1 cellular context compared by ENCODE assay signal in the genomic region with DNA sequence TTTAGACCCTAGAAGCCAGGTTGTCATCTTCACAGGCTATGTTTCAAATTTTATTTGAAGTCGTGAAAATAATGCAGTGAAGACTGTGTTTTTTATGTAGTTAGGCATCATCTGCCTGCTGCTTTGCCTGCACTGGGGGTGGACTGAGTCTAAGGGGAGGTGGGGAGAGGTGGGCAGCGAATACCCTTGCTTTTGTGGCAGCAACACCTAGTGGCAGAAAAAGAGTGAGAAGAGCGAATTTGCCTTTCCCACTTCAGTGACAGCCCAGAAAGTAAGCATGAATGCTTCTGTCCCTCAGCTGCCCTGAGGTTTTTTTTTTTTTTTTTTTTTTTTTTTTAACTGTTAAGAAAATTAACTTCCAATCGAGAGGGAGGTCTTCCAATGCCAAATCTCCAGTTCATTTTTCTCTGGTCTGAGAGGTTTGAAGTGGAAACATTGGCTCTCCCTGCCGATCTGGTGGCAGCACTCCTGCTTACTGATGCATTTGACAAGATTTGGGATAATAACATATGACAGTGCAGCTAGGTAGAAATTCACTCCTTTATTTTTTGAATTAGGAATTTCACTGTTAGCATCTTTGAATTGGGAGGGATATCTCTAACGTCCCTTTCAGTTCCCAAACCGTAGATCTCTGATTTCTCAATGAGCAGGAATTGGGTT.
TF ChIP-seq lines count a peak whose summit lies in the region.

No MANE protein-coding gene starts in this region.

TF ChIP-seq in GM23338, 12 proteins besides CTCF, POLR2A, EP300 and RAD21 (continued from another document):
- TF ChIP-seq, protein P1, sequence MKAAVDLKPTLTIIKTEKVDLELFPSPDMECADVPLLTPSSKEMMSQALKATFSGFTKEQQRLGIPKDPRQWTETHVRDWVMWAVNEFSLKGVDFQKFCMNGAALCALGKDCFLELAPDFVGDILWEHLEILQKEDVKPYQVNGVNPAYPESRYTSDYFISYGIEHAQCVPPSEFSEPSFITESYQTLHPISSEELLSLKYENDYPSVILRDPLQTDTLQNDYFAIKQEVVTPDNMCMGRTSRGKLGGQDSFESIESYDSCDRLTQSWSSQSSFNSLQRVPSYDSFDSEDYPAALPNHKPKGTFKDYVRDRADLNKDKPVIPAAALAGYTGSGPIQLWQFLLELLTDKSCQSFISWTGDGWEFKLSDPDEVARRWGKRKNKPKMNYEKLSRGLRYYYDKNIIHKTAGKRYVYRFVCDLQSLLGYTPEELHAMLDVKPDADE (IDR thresholded peaks at IDR 0.05), result no peak
- no peak for TF ChIP-seq ZNF331 (CRISPR knock-in tag; IDR thresholded peaks at IDR 0.05; ENCODE audit: low read depth)
- TF ChIP-seq, protein P2, sequence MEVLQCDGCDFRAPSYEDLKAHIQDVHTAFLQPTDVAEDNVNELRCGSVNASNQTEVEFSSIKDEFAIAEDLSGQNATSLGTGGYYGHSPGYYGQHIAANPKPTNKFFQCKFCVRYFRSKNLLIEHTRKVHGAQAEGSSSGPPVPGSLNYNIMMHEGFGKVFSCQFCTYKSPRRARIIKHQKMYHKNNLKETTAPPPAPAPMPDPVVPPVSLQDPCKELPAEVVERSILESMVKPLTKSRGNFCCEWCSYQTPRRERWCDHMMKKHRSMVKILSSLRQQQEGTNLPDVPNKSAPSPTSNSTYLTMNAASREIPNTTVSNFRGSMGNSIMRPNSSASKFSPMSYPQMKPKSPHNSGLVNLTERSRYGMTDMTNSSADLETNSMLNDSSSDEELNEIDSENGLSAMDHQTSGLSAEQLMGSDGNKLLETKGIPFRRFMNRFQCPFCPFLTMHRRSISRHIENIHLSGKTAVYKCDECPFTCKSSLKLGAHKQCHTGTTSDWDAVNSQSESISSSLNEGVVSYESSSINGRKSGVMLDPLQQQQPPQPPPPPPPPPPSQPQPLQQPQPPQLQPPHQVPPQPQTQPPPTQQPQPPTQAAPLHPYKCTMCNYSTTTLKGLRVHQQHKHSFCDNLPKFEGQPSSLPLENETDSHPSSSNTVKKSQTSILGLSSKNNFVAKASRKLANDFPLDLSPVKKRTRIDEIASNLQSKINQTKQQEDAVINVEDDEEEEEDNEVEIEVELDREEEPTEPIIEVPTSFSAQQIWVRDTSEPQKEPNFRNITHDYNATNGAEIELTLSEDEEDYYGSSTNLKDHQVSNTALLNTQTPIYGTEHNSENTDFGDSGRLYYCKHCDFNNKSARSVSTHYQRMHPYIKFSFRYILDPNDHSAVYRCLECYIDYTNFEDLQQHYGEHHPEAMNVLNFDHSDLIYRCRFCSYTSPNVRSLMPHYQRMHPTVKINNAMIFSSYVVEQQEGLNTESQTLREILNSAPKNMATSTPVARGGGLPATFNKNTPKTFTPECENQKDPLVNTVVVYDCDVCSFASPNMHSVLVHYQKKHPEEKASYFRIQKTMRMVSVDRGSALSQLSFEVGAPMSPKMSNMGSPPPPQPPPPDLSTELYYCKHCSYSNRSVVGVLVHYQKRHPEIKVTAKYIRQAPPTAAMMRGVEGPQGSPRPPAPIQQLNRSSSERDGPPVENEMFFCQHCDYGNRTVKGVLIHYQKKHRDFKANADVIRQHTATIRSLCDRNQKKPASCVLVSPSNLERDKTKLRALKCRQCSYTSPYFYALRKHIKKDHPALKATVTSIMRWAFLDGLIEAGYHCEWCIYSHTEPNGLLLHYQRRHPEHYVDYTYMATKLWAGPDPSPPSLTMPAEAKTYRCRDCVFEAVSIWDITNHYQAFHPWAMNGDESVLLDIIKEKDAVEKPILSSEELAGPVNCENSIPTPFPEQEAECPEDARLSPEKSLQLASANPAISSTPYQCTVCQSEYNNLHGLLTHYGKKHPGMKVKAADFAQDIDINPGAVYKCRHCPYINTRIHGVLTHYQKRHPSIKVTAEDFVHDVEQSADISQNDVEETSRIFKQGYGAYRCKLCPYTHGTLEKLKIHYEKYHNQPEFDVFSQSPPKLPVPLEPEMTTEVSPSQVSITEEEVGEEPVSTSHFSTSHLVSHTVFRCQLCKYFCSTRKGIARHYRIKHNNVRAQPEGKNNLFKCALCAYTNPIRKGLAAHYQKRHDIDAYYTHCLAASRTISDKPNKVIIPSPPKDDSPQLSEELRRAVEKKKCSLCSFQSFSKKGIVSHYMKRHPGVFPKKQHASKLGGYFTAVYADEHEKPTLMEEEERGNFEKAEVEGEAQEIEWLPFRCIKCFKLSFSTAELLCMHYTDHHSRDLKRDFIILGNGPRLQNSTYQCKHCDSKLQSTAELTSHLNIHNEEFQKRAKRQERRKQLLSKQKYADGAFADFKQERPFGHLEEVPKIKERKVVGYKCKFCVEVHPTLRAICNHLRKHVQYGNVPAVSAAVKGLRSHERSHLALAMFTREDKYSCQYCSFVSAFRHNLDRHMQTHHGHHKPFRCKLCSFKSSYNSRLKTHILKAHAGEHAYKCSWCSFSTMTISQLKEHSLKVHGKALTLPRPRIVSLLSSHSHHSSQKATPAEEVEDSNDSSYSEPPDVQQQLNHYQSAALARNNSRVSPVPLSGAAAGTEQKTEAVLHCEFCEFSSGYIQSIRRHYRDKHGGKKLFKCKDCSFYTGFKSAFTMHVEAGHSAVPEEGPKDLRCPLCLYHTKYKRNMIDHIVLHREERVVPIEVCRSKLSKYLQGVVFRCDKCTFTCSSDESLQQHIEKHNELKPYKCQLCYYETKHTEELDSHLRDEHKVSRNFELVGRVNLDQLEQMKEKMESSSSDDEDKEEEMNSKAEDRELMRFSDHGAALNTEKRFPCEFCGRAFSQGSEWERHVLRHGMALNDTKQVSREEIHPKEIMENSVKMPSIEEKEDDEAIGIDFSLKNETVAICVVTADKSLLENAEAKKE (CRISPR knock-in tag; IDR thresholded peaks at IDR 0.05), result no peak
- no peak for TF ChIP-seq JUNB (IDR thresholded peaks at IDR 0.05; ENCODE audit: unreplicated experiment)
- TF ChIP-seq EZH2 (IDR thresholded peaks at IDR 0.05; ENCODE audit: low read depth, unreplicated experiment), result no peak
- TF ChIP-seq, protein P3, sequence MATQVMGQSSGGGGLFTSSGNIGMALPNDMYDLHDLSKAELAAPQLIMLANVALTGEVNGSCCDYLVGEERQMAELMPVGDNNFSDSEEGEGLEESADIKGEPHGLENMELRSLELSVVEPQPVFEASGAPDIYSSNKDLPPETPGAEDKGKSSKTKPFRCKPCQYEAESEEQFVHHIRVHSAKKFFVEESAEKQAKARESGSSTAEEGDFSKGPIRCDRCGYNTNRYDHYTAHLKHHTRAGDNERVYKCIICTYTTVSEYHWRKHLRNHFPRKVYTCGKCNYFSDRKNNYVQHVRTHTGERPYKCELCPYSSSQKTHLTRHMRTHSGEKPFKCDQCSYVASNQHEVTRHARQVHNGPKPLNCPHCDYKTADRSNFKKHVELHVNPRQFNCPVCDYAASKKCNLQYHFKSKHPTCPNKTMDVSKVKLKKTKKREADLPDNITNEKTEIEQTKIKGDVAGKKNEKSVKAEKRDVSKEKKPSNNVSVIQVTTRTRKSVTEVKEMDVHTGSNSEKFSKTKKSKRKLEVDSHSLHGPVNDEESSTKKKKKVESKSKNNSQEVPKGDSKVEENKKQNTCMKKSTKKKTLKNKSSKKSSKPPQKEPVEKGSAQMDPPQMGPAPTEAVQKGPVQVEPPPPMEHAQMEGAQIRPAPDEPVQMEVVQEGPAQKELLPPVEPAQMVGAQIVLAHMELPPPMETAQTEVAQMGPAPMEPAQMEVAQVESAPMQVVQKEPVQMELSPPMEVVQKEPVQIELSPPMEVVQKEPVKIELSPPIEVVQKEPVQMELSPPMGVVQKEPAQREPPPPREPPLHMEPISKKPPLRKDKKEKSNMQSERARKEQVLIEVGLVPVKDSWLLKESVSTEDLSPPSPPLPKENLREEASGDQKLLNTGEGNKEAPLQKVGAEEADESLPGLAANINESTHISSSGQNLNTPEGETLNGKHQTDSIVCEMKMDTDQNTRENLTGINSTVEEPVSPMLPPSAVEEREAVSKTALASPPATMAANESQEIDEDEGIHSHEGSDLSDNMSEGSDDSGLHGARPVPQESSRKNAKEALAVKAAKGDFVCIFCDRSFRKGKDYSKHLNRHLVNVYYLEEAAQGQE (IDR thresholded peaks at IDR 0.05; ENCODE audit: unreplicated experiment), result no peak
- TF ChIP-seq POLR2AphosphoS5 (IDR thresholded peaks at IDR 0.05; ENCODE audit: low read depth), result no peak
- TF ChIP-seq ZNF114 (CRISPR knock-in tag; IDR thresholded peaks at IDR 0.05), result no peak
- no peak for TF ChIP-seq NANOG (IDR thresholded peaks at IDR 0.05; ENCODE audit: borderline replicate concordance)
- no peak for TF ChIP-seq CREB1 (CRISPR knock-in tag; IDR thresholded peaks at IDR 0.05; ENCODE audit: low read depth)
